8 cellular contexts compared by ENCODE assay signal in the genomic region with DNA sequence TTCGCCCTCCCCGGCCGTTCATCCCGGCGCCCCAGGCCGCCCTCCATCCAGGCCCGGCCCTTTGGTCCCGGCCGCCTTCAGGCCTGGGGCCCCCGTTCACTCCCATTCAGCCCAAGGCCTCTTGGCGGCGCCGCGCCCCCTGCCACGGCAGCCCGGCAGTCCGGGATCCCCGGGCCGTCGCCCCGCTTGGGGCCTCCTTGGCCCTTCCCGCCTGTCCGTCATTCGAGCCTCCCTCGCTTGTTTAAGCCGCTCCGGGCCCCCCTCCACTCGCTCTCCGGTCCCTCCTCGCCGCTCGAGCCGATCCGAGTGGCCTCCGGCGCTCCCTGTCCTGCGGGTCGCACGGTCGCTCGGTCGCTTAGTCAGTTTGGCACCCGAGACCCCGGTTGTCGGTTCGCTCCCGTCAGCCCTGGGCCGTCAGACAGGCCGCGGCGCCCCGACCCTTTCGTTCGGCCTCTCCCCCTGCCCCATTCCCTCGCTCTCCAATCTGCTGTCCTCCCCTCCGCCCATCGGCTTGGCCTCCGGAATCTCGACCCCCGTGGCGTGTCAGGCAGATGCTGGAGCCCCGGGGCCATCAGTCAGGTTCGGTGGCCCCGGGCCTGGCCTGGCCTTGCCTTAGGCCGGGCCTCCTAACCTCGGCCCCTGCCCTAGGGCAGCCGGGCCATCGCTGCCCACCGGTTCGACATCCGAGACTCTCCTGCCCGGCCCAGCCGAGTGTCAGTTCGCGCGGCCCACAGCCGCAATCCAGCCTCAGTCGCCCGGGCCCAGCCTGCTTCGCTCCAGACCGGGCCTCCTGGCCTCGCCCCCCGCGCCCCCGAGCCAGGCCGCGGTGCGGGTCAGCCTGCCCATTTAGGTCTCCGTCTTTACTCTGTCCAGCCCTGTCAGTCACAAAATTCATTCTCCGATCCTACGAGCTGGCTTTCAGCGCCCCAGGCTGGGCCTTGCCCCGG. TPM values are rescaled to one million over a fixed set of nuclear protein-coding genes. Genes with fewer than 3 reads are reported as not detected.
DNase-seq lines count a peak whose midpoint lies in the region; ATAC-seq lines count a peak whose summit lies in the region.

No MANE protein-coding gene starts in this region.

- H3K9me3 ChIP-seq in muscle layer of duodenum (ENCODE audit: control insufficient read depth in 1 of 2, low read length in 2 of 2): no peaks in the 10 kb centered on the region

- no peaks in the 10 kb centered on the region for H3K9me3 Mint-ChIP-seq in activated T-cell treated with anti-CD3 and anti-CD28 coated beads, Interleukin-2, amount 50 U/mL, for 24 hours

- H3K27me3 Mint-ChIP-seq in activated T-cell treated with anti-CD3 and anti-CD28 coated beads, Interleukin-2, amount 50 U/mL, for 24 hours: no peaks in the 10 kb centered on the region

- peak overlapping the region; percentile 90 to 94 for H3K4me3 ChIP-seq in muscle layer of duodenum (ENCODE audit: low read depth in 1 of 2, low read length in 2 of 2)

- ATAC-seq in HG02623 (IDR thresholded peaks at IDR 0.05; ENCODE audit: unreplicated experiment) (peak; percentile 10), esophagus mucosa (peak; percentile 36)
- peak; percentile 44 for ATAC-seq in stimulated activated naive CD8-positive, alpha-beta T cell treated with anti-CD3 and anti-CD28 coated beads, Interleukin-15, Interleukin-2, amounts not matched to agents 100 U/mL and 50 U/mL, for 24 hours

- H3K27ac Mint-ChIP-seq in activated T-cell treated with anti-CD3 and anti-CD28 coated beads, Interleukin-2, amount 50 U/mL, for 24 hours: peak overlapping the region; percentile 99

- H3K36me3 Mint-ChIP-seq in activated T-cell treated with anti-CD3 and anti-CD28 coated beads, Interleukin-2, amount 50 U/mL, for 24 hours (ENCODE audit: low read depth): peaks cover 71% of the 10 kb centered on the region

- H3K4me1 ChIP-seq in muscle layer of duodenum (ENCODE audit: control insufficient read depth in 1 of 2, insufficient read depth in 2 of 2, low read length in 2 of 2): peaks cover 11 to 52% of the 10 kb centered on the region in 2 donors

- H3K27me3 ChIP-seq in muscle layer of duodenum (ENCODE audit: low read depth, low read length): no peaks in the 10 kb centered on the region

- peak; percentile 73 for DNase-seq in DMS 273 (lab: John Stamatoyannopoulos, UW; ENCODE audit: unreplicated experiment)
- DNase-seq in DMS 273 treated with DMSO at 0.1 percent for 48 hours (lab: John Stamatoyannopoulos, UW): no peak
- peak; percentile 72 for DNase-seq in NCI-H526 treated with DMSO at 0.1 percent for 48 hours (lab: John Stamatoyannopoulos, UW)
- DNase-seq in activated T-cell treated with anti-CD3 and anti-CD28 coated beads, Interleukin-2, amount 50 U/mL, for 24 hours: peak; percentile 70
- DNase-seq in stimulated activated naive CD8-positive, alpha-beta T cell treated with anti-CD3 and anti-CD28 coated beads, Interleukin-15, Interleukin-2, amounts not matched to agents 100 U/mL and 50 U/mL, for 24 hours: peak; percentile 69

- peaks cover 43% of the 10 kb centered on the region for H3K4me1 Mint-ChIP-seq in activated T-cell treated with anti-CD3 and anti-CD28 coated beads, Interleukin-2, amount 50 U/mL, for 24 hours (ENCODE audit: low read depth)

- peaks cover 8 to 21% of the 10 kb centered on the region in 2 donors for H3K36me3 ChIP-seq in muscle layer of duodenum (ENCODE audit: control insufficient read depth in 1 of 2, insufficient read depth in 2 of 2, low read length in 2 of 2)

- H3K4me3 Mint-ChIP-seq in activated T-cell treated with anti-CD3 and anti-CD28 coated beads, Interleukin-2, amount 50 U/mL, for 24 hours: peak overlapping the region; percentile 99

- H3K27ac ChIP-seq in muscle layer of duodenum (ENCODE audit: low read length): peak overlapping the region; percentile 89

RNA-seq across cellular contexts. Expression of a gene that starts 1.1 kb away (rescaled TPM):
- total RNA-seq in esophagus mucosa: 42.0 TPM

RNA-seq across cellular contexts. Expression of a gene that starts 1.1 kb away (rescaled TPM):
- total RNA-seq in esophagus mucosa: 291 TPM

RNA-seq across cellular contexts. Expression of a gene that starts 38.2 kb away (rescaled TPM):
- 18.5 TPM for total RNA-seq in esophagus mucosa

RNA-seq across cellular contexts. Expression of a gene that starts 54.8 kb away (rescaled TPM):
- 5.2 TPM for total RNA-seq in esophagus mucosa
